Comparison of ENCODE assay signal across 2 cellular contexts in the genomic region with DNA sequence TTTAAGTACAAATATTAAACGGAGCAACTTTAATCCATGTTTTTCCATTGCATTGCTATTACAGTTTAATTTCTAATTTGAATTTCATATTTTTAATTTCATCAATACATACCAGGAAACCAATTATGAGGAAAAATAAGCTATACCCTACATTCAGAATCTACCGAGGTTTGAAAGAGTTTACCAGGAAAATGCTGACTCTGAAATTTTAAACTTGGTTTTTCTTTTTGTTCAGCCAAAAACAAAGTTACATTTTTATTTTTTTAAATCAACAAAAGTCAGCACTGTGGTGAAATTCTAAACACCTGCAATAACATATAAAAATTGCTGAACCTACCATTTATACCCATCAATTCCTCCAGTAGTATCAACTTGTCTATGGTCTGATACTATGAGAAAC.
TF ChIP-seq lines count a peak whose summit lies in the region.

No MANE protein-coding gene starts in this region.

TF ChIP-seq in HepG2, 621 proteins besides CTCF, POLR2A, EP300 and RAD21:
- TF ChIP-seq ZNF501 (CRISPR knock-in tag; IDR thresholded peaks at IDR 0.05) (no peak), MAFK (conservative IDR thresholded peaks at IDR 0.05 in 1 of 2, IDR thresholded peaks at IDR 0.05 in 1 of 2; ENCODE audit: low read length in 2 of 2) (peak; percentile 97), MAFF (IDR thresholded peaks at IDR 0.05; ENCODE audit: low read depth, low read length) (peak; percentile 96)

TF ChIP-seq in H1, 55 proteins besides CTCF, POLR2A, EP300 and RAD21:
- TF ChIP-seq SRF (IDR thresholded peaks at IDR 0.05; ENCODE audit: low read depth, low read length), result no peak
- TF ChIP-seq MAFK (IDR thresholded peaks at IDR 0.05; ENCODE audit: low read depth, low read length), result peak; percentile 68; the same call in 1 of the 2 replicates
- no peak for TF ChIP-seq TAF7 (optimal IDR thresholded peaks at IDR 0.05; ENCODE audit: borderline replicate concordance, low read depth, low read length)
TF ChIP-seq in H1: peak in this region for 1.
